Comparison of ENCODE assay signal across 8 cellular contexts in the genomic region with DNA sequence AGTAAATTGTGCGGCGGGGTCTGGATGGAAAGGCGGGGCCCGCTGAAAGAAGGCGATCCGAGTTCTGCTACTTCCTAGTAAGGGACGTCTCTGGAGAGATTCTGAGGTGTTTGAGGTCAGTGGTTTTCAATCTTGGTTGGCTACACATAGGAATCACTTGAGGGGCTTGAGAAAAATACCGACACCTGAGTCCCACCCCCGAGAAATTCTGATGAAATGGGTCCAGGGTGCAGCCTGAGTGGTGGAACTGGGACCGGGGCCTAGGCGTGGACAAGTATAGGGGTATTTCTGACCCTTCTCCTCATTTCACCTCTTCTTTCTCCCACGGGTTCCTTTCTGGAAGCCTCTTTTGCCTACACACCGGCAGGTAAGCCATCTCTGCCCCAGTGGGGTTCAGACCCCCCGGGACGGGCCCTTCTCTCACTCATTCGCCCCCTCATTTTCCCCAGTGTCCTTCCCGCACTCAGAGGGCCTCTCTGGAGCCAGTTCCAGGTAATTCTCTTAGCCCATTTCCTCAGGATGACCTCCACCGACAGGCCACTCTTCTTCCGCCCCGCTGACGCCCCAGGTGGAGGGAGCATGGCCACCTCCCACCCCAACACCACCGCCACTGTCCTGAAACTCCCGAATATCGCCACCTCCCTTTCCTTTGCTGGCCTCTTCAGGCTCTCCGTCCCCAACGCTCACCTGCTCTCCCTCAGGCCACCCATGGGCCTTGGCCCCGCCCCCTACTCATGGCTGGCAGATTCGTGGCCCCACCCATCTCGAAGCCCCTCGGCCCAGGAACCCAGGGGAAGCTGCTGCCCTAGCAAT. TPM values are rescaled to one million over a fixed set of nuclear protein-coding genes. Genes with fewer than 3 reads are reported as not detected.
DNase-seq lines count a peak whose midpoint lies in the region; ATAC-seq and TF ChIP-seq lines count a peak whose summit lies in the region.

No MANE protein-coding gene starts in this region.

- H3K79me2 ChIP-seq in DOHH2 (ENCODE audit: control insufficient read depth, low read length): no peaks in the 10 kb centered on the region
- no peaks in the 10 kb centered on the region for H3K79me2 ChIP-seq in fibroblast of lung (ENCODE audit: control insufficient read depth, insufficient read depth, low read length)
- peaks cover 2% of the 10 kb centered on the region for H3K79me2 ChIP-seq in trophoblast cell (ENCODE audit: control insufficient read depth, insufficient read depth, low read length, poor library complexity)

- peak overlapping the region; percentile 96 for H3K9ac ChIP-seq in fibroblast of lung (ENCODE audit: insufficient read depth, low read length)
- H3K9ac ChIP-seq in trophoblast cell (ENCODE audit: low read length): no peak overlapping the region

- DNase-seq in RWPE2 (ENCODE audit: low spot score) (no peak), fibroblast of lung (ENCODE audit: low read depth in 2 of 2) (no peak), trophoblast cell (no peak), NCI-H748 (lab: John Stamatoyannopoulos, UW; ENCODE audit: unreplicated experiment) (no peak), SHP77 treated with DMSO at 0.1 percent for 48 hours (lab: John Stamatoyannopoulos, UW) (no peak), GF-D8 (lab: John Stamatoyannopoulos, UW) (no peak)

- H2AK5ac ChIP-seq in trophoblast cell (ENCODE audit: low read length): no peak overlapping the region

- H4K20me1 ChIP-seq in DOHH2 (ENCODE audit: control insufficient read depth, insufficient read depth, low read depth, low read length) (no peaks in the 10 kb centered on the region), fibroblast of lung (ENCODE audit: control insufficient read depth, extremely low read depth, insufficient read depth, low read length) (no peaks in the 10 kb centered on the region)

- H3K4me1 ChIP-seq in DOHH2 (ENCODE audit: control insufficient read depth, low read length) (peaks cover 9% of the 10 kb centered on the region), RWPE2 (ENCODE audit: insufficient read depth, poor library complexity, severe bottlenecking) (no peaks in the 10 kb centered on the region), fibroblast of lung (ENCODE audit: control insufficient read depth, extremely low read depth, insufficient read depth, low read length) (peaks cover 2% of the 10 kb centered on the region), trophoblast cell (ENCODE audit: control insufficient read depth in 1 of 2, insufficient read depth in 2 of 2, low read length in 2 of 2) (peaks cover 0 to 5% of the 10 kb centered on the region in 2 experiments)

- no peak overlapping the region for H4K12ac ChIP-seq in trophoblast cell (ENCODE audit: low read depth, low read length)

- ATAC-seq in RWPE2 (ENCODE audit: low read depth) (0 out of 3 replicates have a peak, but pooled peaks have one; percentile 0), GM21528 (IDR thresholded peaks at IDR 0.05; ENCODE audit: low FRiP score, unreplicated experiment) (no peak)

- no peak overlapping the region for H4K91ac ChIP-seq in trophoblast cell (ENCODE audit: low read depth, low read length)

- peak overlapping the region; percentile 49 for H2AFZ ChIP-seq in fibroblast of lung (ENCODE audit: low read length)
- peak overlapping the region; percentile 28 for H2AFZ ChIP-seq in trophoblast cell (ENCODE audit: insufficient read depth, low read length, poor library complexity)

- no peaks in the 10 kb centered on the region for H3K9me2 ChIP-seq in DOHH2 (replicated peaks; ENCODE audit: control insufficient read depth, low read length)

- H3K27ac ChIP-seq in DOHH2 (ENCODE audit: low read depth, low read length) (no peak overlapping the region), RWPE2 (ENCODE audit: poor library complexity, severe bottlenecking) (peak overlapping the region; percentile 38), fibroblast of lung (ENCODE audit: insufficient read depth, low read length) (peak overlapping the region; percentile 98), trophoblast cell (ENCODE audit: low read depth, low read length) (no peak overlapping the region)

- H2BK120ac ChIP-seq in trophoblast cell (ENCODE audit: insufficient read depth, low read length, poor library complexity): no peak overlapping the region

- H3K9me3 ChIP-seq in DOHH2 (ENCODE audit: control insufficient read depth, insufficient read depth, low read length): no peaks in the 10 kb centered on the region
- no peaks in the 10 kb centered on the region for H3K9me3 ChIP-seq in RWPE2 (ENCODE audit: severe bottlenecking)
- no peaks in the 10 kb centered on the region for H3K9me3 ChIP-seq in fibroblast of lung (ENCODE audit: control insufficient read depth, insufficient read depth, low read depth, low read length)
- peaks cover 3% of the 10 kb centered on the region for H3K9me3 ChIP-seq in trophoblast cell (ENCODE audit: insufficient read depth, low read depth, low read length)

- no peak overlapping the region for H2BK5ac ChIP-seq in trophoblast cell (ENCODE audit: low read depth, low read length, poor library complexity)

- no peak overlapping the region for H3K23ac ChIP-seq in trophoblast cell (ENCODE audit: low read length)

- peaks cover 2% of the 10 kb centered on the region for H3K79me1 ChIP-seq in trophoblast cell (ENCODE audit: low read length)

- TF ChIP-seq CTCF in DOHH2 (IDR thresholded peaks at IDR 0.05; ENCODE audit: low read depth, low read length, poor library complexity, severe bottlenecking) (no peak), RWPE2 (IDR thresholded peaks at IDR 0.05; ENCODE audit: poor library complexity, severe bottlenecking) (no peak), fibroblast of lung (conservative IDR thresholded peaks at IDR 0.05 in 1 of 2, IDR thresholded peaks at IDR 0.05 in 1 of 2; ENCODE audit: low read depth in 1 of 2, low read length in 2 of 2) (no peak)

- H3K18ac ChIP-seq in trophoblast cell (ENCODE audit: low read length): no peak overlapping the region

- H3K4me2 ChIP-seq in DOHH2 (ENCODE audit: low read length) (peak overlapping the region; percentile 81), fibroblast of lung (ENCODE audit: extremely low read depth, insufficient read depth, low read length) (peak overlapping the region; percentile 66), trophoblast cell (ENCODE audit: low read length) (peak overlapping the region; percentile 82)

- H3K4me3 ChIP-seq in DOHH2 (ENCODE audit: low read length): peak overlapping the region; percentile 74
- peak overlapping the region; percentile 42 for H3K4me3 ChIP-seq in RWPE2 (ENCODE audit: severe bottlenecking)
- H3K4me3 ChIP-seq in fibroblast of lung (replicated peaks in 1 of 4; ENCODE audit: control extremely low read depth in 1 of 4, insufficient read depth in 1 of 4, low read depth in 3 of 4, low read length in 4 of 4): peak overlapping the region; percentile 59 to 68 (median 66)
- H3K4me3 ChIP-seq in trophoblast cell (ENCODE audit: low read depth, low read length): peak overlapping the region; percentile 76

- H3K4ac ChIP-seq in trophoblast cell (ENCODE audit: low read depth, low read length): no peak overlapping the region

- peak overlapping the region; percentile 22 for H4K8ac ChIP-seq in trophoblast cell (ENCODE audit: low read depth, low read length)

- WGBS in trophoblast cell (ENCODE audit: extremely low coverage, insufficient coverage, insufficient read length): no CpG with 5 or more reads among the region's 30 CpGs

- H2BK12ac ChIP-seq in trophoblast cell (ENCODE audit: low read length): no peak overlapping the region

- H3F3A ChIP-seq in DOHH2 (ENCODE audit: control insufficient read depth, insufficient read depth): no peaks in the 10 kb centered on the region

- no peaks in the 10 kb centered on the region for H3K36me3 ChIP-seq in DOHH2 (ENCODE audit: control insufficient read depth, low read length)
- 0 out of 2 replicates have a peak, but pooled peaks cover 3% of the 10 kb centered on the region for H3K36me3 ChIP-seq in RWPE2 (ENCODE audit: low read depth)
- H3K36me3 ChIP-seq in fibroblast of lung (ENCODE audit: control insufficient read depth, insufficient read depth, low read length): no peaks in the 10 kb centered on the region
- no peaks in the 10 kb centered on the region for H3K36me3 ChIP-seq in trophoblast cell (ENCODE audit: control insufficient read depth in 1 of 2, insufficient read depth in 2 of 2, low read length in 2 of 2)

- peaks cover 21% of the 10 kb centered on the region for H3K27me3 ChIP-seq in DOHH2 (ENCODE audit: control insufficient read depth, low read length)
- no peaks in the 10 kb centered on the region for H3K27me3 ChIP-seq in RWPE2 (ENCODE audit: insufficient read depth, poor library complexity, severe bottlenecking)
- H3K27me3 ChIP-seq in fibroblast of lung (ENCODE audit: control insufficient read depth, insufficient read depth, low read length): peaks cover 13% of the 10 kb centered on the region
- H3K27me3 ChIP-seq in trophoblast cell (ENCODE audit: insufficient read depth, low read length): peaks cover 17% of the 10 kb centered on the region

- no peak overlapping the region for H3K14ac ChIP-seq in trophoblast cell (ENCODE audit: low read length)

RNA-seq across cellular contexts. Expression of gene ROBO3, which starts 11.8 kb away (rescaled TPM):
- total RNA-seq in fibroblast of lung: 11.6 and 25.4 TPM in 2 replicates
- polyA plus RNA-seq in fibroblast of lung: 7.2 and 8.8 TPM in 2 replicates
- polyA plus RNA-seq in fibroblast of lung (2012): 11.2 and 13.3 TPM in 2 replicates
- 11.7 and 14.9 TPM in 2 replicates for polyA minus RNA-seq in fibroblast of lung (ENCODE audit: low replicate concordance)
- 3.2 TPM in 2 replicates for polyA plus RNA-seq in trophoblast cell (2013)

RNA-seq across cellular contexts. Expression of gene ROBO4, which starts 20.6 kb away (rescaled TPM):
- total RNA-seq in fibroblast of lung: 0.26 and 0.66 TPM in 2 replicates
- 0.45 and 0.63 TPM in 2 replicates for polyA plus RNA-seq in fibroblast of lung
- 1.8 and 3.1 TPM in 2 replicates for polyA plus RNA-seq in fibroblast of lung (2012)
- 3.3 and 4.5 TPM in 2 replicates for polyA minus RNA-seq in fibroblast of lung (ENCODE audit: low replicate concordance)
- polyA plus RNA-seq in trophoblast cell (2013): 0.03 and 0.06 TPM in 2 replicates

RNA-seq across cellular contexts. Expression of gene HEPN1, which starts 42.0 kb away (rescaled TPM):
- total RNA-seq in fibroblast of lung: not detected in 2 replicates
- polyA plus RNA-seq in fibroblast of lung: not detected in 2 replicates
- polyA plus RNA-seq in fibroblast of lung (2012): not detected in 2 replicates
- polyA minus RNA-seq in fibroblast of lung (ENCODE audit: low replicate concordance): not detected in 2 replicates
- not detected in 2 replicates for polyA plus RNA-seq in trophoblast cell (2013)

RNA-seq across cellular contexts. Expression of gene HEPACAM, which starts 58.8 kb away (rescaled TPM):
- total RNA-seq in fibroblast of lung: under 0.01 TPM in 1 of 2 replicates, not detected in the other
- 0.08 and 0.11 TPM in 2 replicates for polyA plus RNA-seq in fibroblast of lung
- 0.05 and 0.16 TPM in 2 replicates for polyA plus RNA-seq in fibroblast of lung (2012)
- 13.9 TPM in 1 of 2 replicates, not detected in the other for polyA minus RNA-seq in fibroblast of lung (ENCODE audit: low replicate concordance)
- polyA plus RNA-seq in trophoblast cell (2013): 0.04 TPM in 1 of 2 replicates, not detected in the other

Comparison
In these comparisons a context has a peak if more than half of its experiments do, and no peak if none do; other contexts are left out.
1. H3K27ac ChIP-seq: peak in RWPE2 (single experiment) and fibroblast of lung (single experiment); none in DOHH2 (single experiment) and trophoblast cell (single experiment).
2. Peak in every context shown above with its lines, with median percentiles within 50 percentile points of each other: H3K4me2 ChIP-seq and H3K4me3 ChIP-seq.